Comparison of ENCODE assay signal across 8 cellular contexts in genomic region chr6:71496018-71496800, GRCh38.
DNase-seq lines count a peak whose midpoint lies in the region; ATAC-seq, FAIRE-seq and TF ChIP-seq lines count a peak whose summit lies in the region.

No MANE protein-coding gene starts in this region.

- TF ChIP-seq CTCF in osteoblast (IDR thresholded peaks at IDR 0.05; ENCODE audit: extremely low read depth, low read depth, low read length) = no peak

- peaks cover 4% of the 10 kb centered on the region for H3K4me1 Mint-ChIP-seq in activated CD8-positive, alpha-beta memory T cell treated with anti-CD3 and anti-CD28 coated beads, Interleukin-2, amount 10 ng/mL, durations not matched to agents 7 days and 5 days
- peaks cover 1% of the 10 kb centered on the region for H3K4me1 Mint-ChIP-seq in activated T-helper 2 cell treated with anti-CD3 and anti-CD28 coated beads, Interferon-gamma antibody, Interleukin-2, Interleukin-4, amounts not matched to agents 10 μg/mL and 5 μg/mL and 100 μg/mL, durations not matched to agents 14 hours and 24 hours and 36 hours (ENCODE audit: low read depth)

- peak overlapping the region; percentile 51 for H3K4me3 Mint-ChIP-seq in activated CD8-positive, alpha-beta memory T cell treated with anti-CD3 and anti-CD28 coated beads, Interleukin-2, amount 10 ng/mL, durations not matched to agents 7 days and 5 days
- H3K4me3 Mint-ChIP-seq in activated T-helper 2 cell treated with anti-CD3 and anti-CD28 coated beads, Interferon-gamma antibody, Interleukin-2, Interleukin-4, amounts not matched to agents 10 μg/mL and 5 μg/mL and 100 μg/mL, durations not matched to agents 14 hours and 24 hours and 36 hours (ENCODE audit: low read depth) = peak overlapping the region; percentile 5

- H3K9me3 Mint-ChIP-seq in activated CD8-positive, alpha-beta memory T cell treated with anti-CD3 and anti-CD28 coated beads, Interleukin-2, amount 10 ng/mL, durations not matched to agents 7 days and 5 days (ENCODE audit: low read depth) = no peaks in the 10 kb centered on the region
- no peaks in the 10 kb centered on the region for H3K9me3 Mint-ChIP-seq in activated T-helper 2 cell treated with anti-CD3 and anti-CD28 coated beads, Interferon-gamma antibody, Interleukin-2, Interleukin-4, amounts not matched to agents 10 μg/mL and 5 μg/mL and 100 μg/mL, durations not matched to agents 14 hours and 24 hours and 36 hours

- CTCF ChIA-PET in activated CD8-positive, alpha-beta memory T cell treated with anti-CD3 and anti-CD28 coated beads, Interleukin-2, amount 10 ng/mL, durations not matched to agents 7 days and 5 days (lab: Charles Lee) = no interaction called here

- H3K4me1 ChIP-seq in osteoblast (ENCODE audit: insufficient read depth, low read length) (peaks cover 16% of the 10 kb centered on the region), small intestine (ENCODE audit: control insufficient read depth in 2 of 2, insufficient read depth in 1 of 2, low read depth in 1 of 2, low read length in 1 of 2) (no peaks in the 10 kb centered on the region)

- H3K9me3 ChIP-seq in osteoblast (ENCODE audit: low read depth, low read length) (no peaks in the 10 kb centered on the region), small intestine (ENCODE audit: control insufficient read depth, low read depth) (no peaks in the 10 kb centered on the region)

- no peaks in the 10 kb centered on the region for H3K27me3 ChIP-seq in osteoblast (ENCODE audit: insufficient read depth, low read length)
- no peaks in the 10 kb centered on the region for H3K27me3 ChIP-seq in small intestine (ENCODE audit: control insufficient read depth in 2 of 2, insufficient read depth in 2 of 2, low read length in 2 of 2)

- no peaks in the 10 kb centered on the region for H3K36me3 Mint-ChIP-seq in activated CD8-positive, alpha-beta memory T cell treated with anti-CD3 and anti-CD28 coated beads, Interleukin-2, amount 10 ng/mL, durations not matched to agents 7 days and 5 days
- H3K36me3 Mint-ChIP-seq in activated T-helper 2 cell treated with anti-CD3 and anti-CD28 coated beads, Interferon-gamma antibody, Interleukin-2, Interleukin-4, amounts not matched to agents 10 μg/mL and 5 μg/mL and 100 μg/mL, durations not matched to agents 14 hours and 24 hours and 36 hours (ENCODE audit: low read depth) = no peaks in the 10 kb centered on the region

- intact Hi-C loops in activated T-helper 2 cell treated with anti-CD3 and anti-CD28 coated beads, Interferon-gamma antibody, Interleukin-2, Interleukin-4, amounts not matched to agents 10 μg/mL and 5 μg/mL and 100 μg/mL, durations not matched to agents 14 hours and 24 hours and 36 hours (cut with micrococcal nuclease) = no loop called here

- peak; percentile 53 for ATAC-seq in activated CD8-positive, alpha-beta memory T cell treated with anti-CD3 and anti-CD28 coated beads, Interleukin-2, amount 10 ng/mL, durations not matched to agents 7 days and 5 days
- peak; percentile 100 for ATAC-seq in HG03045 (IDR thresholded peaks at IDR 0.05; ENCODE audit: unreplicated experiment)

- DNase-seq in activated CD8-positive, alpha-beta memory T cell treated with anti-CD3 and anti-CD28 coated beads, Interleukin-2, amount 10 ng/mL, durations not matched to agents 7 days and 5 days = peak; percentile 42
- DNase-seq in activated CD8-positive, alpha-beta memory T cell treated with anti-CD3 and anti-CD28 coated beads, Interleukin-2, amount 50 U/mL, for 4 hours = no peak
- DNase-seq in activated T-helper 2 cell treated with anti-CD3 and anti-CD28 coated beads, Interferon-gamma antibody, Interleukin-2, Interleukin-4, amounts not matched to agents 10 μg/mL and 5 μg/mL and 100 μg/mL, durations not matched to agents 14 hours and 24 hours and 36 hours (ENCODE audit: low spot score) = no peak
- DNase-seq in osteoblast (ENCODE audit: insufficient read length, low spot score, missing footprints) (peak; percentile 19), midbrain (lab: John Stamatoyannopoulos, UW) (no peak), small intestine (no peak)
- no peak for DNase-seq in NK-92 treated with Interleukin-12 subunit alpha and Interleukin-12 subunit beta, amount 100 ng/mL, for 24 hours (lab: John Stamatoyannopoulos, UW)

- H4K20me1 ChIP-seq in osteoblast (ENCODE audit: insufficient read depth, low read length) = no peaks in the 10 kb centered on the region

- no peaks in the 10 kb centered on the region for H3K79me2 ChIP-seq in osteoblast (ENCODE audit: insufficient read depth, low read length)

- no peak for FAIRE-seq in small intestine (lab: Jason Lieb, UNC)

- H3K27ac ChIP-seq in osteoblast (ENCODE audit: low read depth, low read length) (peak overlapping the region; percentile 77), small intestine (ENCODE audit: low read depth in 1 of 2, low read length in 1 of 2) (no peak overlapping the region)

- peak overlapping the region; percentile 84 for H3K4me2 ChIP-seq in osteoblast (ENCODE audit: insufficient read depth, low read length)

- peak overlapping the region; percentile 65 for H3K4me3 ChIP-seq in osteoblast (ENCODE audit: insufficient read depth, low read length)
- H3K4me3 ChIP-seq in small intestine (ENCODE audit: low read depth in 1 of 2, low read length in 2 of 2) = no peak overlapping the region

- H3K27me3 Mint-ChIP-seq in activated CD8-positive, alpha-beta memory T cell treated with anti-CD3 and anti-CD28 coated beads, Interleukin-2, amount 10 ng/mL, durations not matched to agents 7 days and 5 days = peaks cover 6% of the 10 kb centered on the region
- H3K27me3 Mint-ChIP-seq in activated T-helper 2 cell treated with anti-CD3 and anti-CD28 coated beads, Interferon-gamma antibody, Interleukin-2, Interleukin-4, amounts not matched to agents 10 μg/mL and 5 μg/mL and 100 μg/mL, durations not matched to agents 14 hours and 24 hours and 36 hours (ENCODE audit: low read depth) = peaks cover 4% of the 10 kb centered on the region

- no peak overlapping the region for H3K27ac Mint-ChIP-seq in activated CD8-positive, alpha-beta memory T cell treated with anti-CD3 and anti-CD28 coated beads, Interleukin-2, amount 10 ng/mL, durations not matched to agents 7 days and 5 days
- H3K27ac Mint-ChIP-seq in activated T-helper 2 cell treated with anti-CD3 and anti-CD28 coated beads, Interferon-gamma antibody, Interleukin-2, Interleukin-4, amounts not matched to agents 10 μg/mL and 5 μg/mL and 100 μg/mL, durations not matched to agents 14 hours and 24 hours and 36 hours = no peak overlapping the region

- H2AFZ ChIP-seq in osteoblast (ENCODE audit: low read length) = peak overlapping the region; percentile 84

- H3K36me3 ChIP-seq in osteoblast (ENCODE audit: insufficient read depth, low read length) = no peaks in the 10 kb centered on the region
- H3K36me3 ChIP-seq in small intestine (ENCODE audit: control insufficient read depth in 2 of 2, insufficient read depth in 2 of 2, low read length in 2 of 2) = no peaks in the 10 kb centered on the region

- WGBS in small intestine, 3 donors = 21 to 45% (median 36%) methylated on average over 5 of the region's 5 CpGs

Comparison
In these comparisons a context has a peak if more than half of its experiments do, and no peak if none do; other contexts are left out.
1. DNase-seq: peak in activated CD8-positive, alpha-beta memory T cell treated with anti-CD3 and anti-CD28 coated beads, Interleukin-2, amount 10 ng/mL, durations not matched to agents 7 days and 5 days (single experiment) and osteoblast (single experiment); none in activated CD8-positive, alpha-beta memory T cell treated with anti-CD3 and anti-CD28 coated beads, Interleukin-2, amount 50 U/mL, for 4 hours (single experiment), activated T-helper 2 cell treated with anti-CD3 and anti-CD28 coated beads, Interferon-gamma antibody, Interleukin-2, Interleukin-4, amounts not matched to agents 10 μg/mL and 5 μg/mL and 100 μg/mL, durations not matched to agents 14 hours and 24 hours and 36 hours (single experiment), NK-92 treated with Interleukin-12 subunit alpha and Interleukin-12 subunit beta, amount 100 ng/mL, for 24 hours (single experiment), midbrain (single experiment) and small intestine (single experiment).